ENCODE assay signal across 11 cellular contexts in the genomic region with DNA sequence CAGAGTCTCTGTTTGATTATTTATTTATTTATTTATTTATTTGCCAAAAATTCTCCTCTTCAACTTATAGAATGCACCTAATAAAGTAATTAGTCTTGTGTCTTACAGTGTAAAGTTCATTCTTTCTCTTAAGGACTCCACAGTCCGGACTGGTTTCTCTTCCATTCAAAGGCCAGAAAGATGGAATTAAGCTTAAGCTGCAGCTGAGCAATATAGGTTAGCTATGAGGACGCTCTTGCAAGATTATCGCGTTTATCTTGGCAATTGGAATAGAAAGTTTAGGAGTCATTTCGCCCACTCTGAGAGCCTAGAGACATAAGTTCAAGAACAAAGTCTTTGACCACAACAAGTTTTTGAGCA. TPM values are rescaled to one million over a fixed set of nuclear protein-coding genes. Genes with fewer than 3 reads are reported as not detected.
DNase-seq lines count a peak whose midpoint lies in the region; ATAC-seq and TF ChIP-seq lines count a peak whose summit lies in the region.
"Had no signal": no experiment of that assay in that cellular context is flagged by ENCODE, and none has a peak within 500 bp of the region (broad histone marks: within the 10 kb centered on the region; RNA-seq: fewer than 3 reads in every experiment).

No MANE protein-coding gene starts in this region.

- H3K27ac ChIP-seq in 22Rv1 (no peak overlapping the region), RWPE1 (no peak overlapping the region)
- H3K27ac ChIP-seq: upper lobe of right lung had no signal

- peaks cover 11% of the 10 kb centered on the region for H3K4me1 Mint-ChIP-seq in activated T-helper 17 cell treated with anti-CD3 and anti-CD28 coated beads, Interleukin-2, amount 50 U/mL, for 72 hours

- H3K4me3 Mint-ChIP-seq in activated T-helper 17 cell treated with anti-CD3 and anti-CD28 coated beads, Interleukin-2, amount 50 U/mL, for 72 hours, result peak overlapping the region; percentile 55

- ATAC-seq in GM19035 (IDR thresholded peaks at IDR 0.05; ENCODE audit: unreplicated experiment), result peak; percentile 23
- ATAC-seq in HG02885 (IDR thresholded peaks at IDR 0.05; ENCODE audit: poor library complexity, unreplicated experiment), result peak; percentile 22
- peak; percentile 16 for ATAC-seq in activated T-helper 17 cell treated with anti-CD3 and anti-CD28 coated beads, Interleukin-2, amount 50 U/mL, for 72 hours (replicated peaks)
- no peak for ATAC-seq in HG02588 (IDR thresholded peaks at IDR 0.05; ENCODE audit: unreplicated experiment)

- TF ChIP-seq CTCF in 22Rv1 (IDR thresholded peaks at IDR 0.05) (peak; percentile 43), RWPE1 (conservative IDR thresholded peaks at IDR 0.05; ENCODE audit: low read depth) (no peak)

- POLR2A ChIA-PET in RWPE1 (lab: Yijun Ruan, JAX; ENCODE audit: low non-redundant PET), result no interaction called here

- DNase-seq in RWPE1 (ENCODE audit: low spot score) (no peak), NK-92 (lab: John Stamatoyannopoulos, UW; ENCODE audit: unreplicated experiment) (no peak), NCI-H226 (no peak)
- DNase-seq: NCI-H1930 had no signal

- CTCF ChIA-PET in RWPE1 (lab: Yijun Ruan, JAX), result interaction anchor here (0.6 to 2.1 kb wide), 5 partner anchors 17 to 565 kb away, joined by 3 to 10 read pairs (median 5); no protein-coding TSS in a partner anchor

- no peaks in the 10 kb centered on the region for H3K9me3 Mint-ChIP-seq in activated T-helper 17 cell treated with anti-CD3 and anti-CD28 coated beads, Interleukin-2, amount 50 U/mL, for 72 hours

- H3K36me3 Mint-ChIP-seq in activated T-helper 17 cell treated with anti-CD3 and anti-CD28 coated beads, Interleukin-2, amount 50 U/mL, for 72 hours (ENCODE audit: low read depth), result no peaks in the 10 kb centered on the region

- H3K27ac Mint-ChIP-seq in activated T-helper 17 cell treated with anti-CD3 and anti-CD28 coated beads, Interleukin-2, amount 50 U/mL, for 72 hours, result no peak overlapping the region

- no peaks in the 10 kb centered on the region for H3K27me3 Mint-ChIP-seq in activated T-helper 17 cell treated with anti-CD3 and anti-CD28 coated beads, Interleukin-2, amount 50 U/mL, for 72 hours

RNA-seq across cellular contexts. Expression of gene TAGLN3, which starts 15.0 kb away (rescaled TPM):
- total RNA-seq in activated T-helper 17 cell treated with anti-CD3 and anti-CD28 coated beads, Interleukin-2, amount 50 U/mL, for 72 hours, result 1 to 10 TPM in 1 of 2 donors, under 1 TPM in 1; 0.56 to 7.1 TPM
- total RNA-seq: upper lobe of right lung had no signal

RNA-seq across cellular contexts. Expression of gene TMPRSS7, which starts 20.8 kb away (rescaled TPM):
- total RNA-seq in activated T-helper 17 cell treated with anti-CD3 and anti-CD28 coated beads, Interleukin-2, amount 50 U/mL, for 72 hours, result 1 to 10 TPM in 1 of 2 donors, under 1 TPM in 1; 0.24 to 1.6 TPM
- total RNA-seq: RPMI7951 had no signal

RNA-seq across cellular contexts. Expression of gene ABHD10, which starts 34.9 kb away (rescaled TPM):
- 10 to 100 TPM; 63.3 to 84.9 TPM for total RNA-seq in activated T-helper 17 cell treated with anti-CD3 and anti-CD28 coated beads, Interleukin-2, amount 50 U/mL, for 72 hours
